Comparison of ENCODE assay signal across 12 cellular contexts in the genomic region with DNA sequence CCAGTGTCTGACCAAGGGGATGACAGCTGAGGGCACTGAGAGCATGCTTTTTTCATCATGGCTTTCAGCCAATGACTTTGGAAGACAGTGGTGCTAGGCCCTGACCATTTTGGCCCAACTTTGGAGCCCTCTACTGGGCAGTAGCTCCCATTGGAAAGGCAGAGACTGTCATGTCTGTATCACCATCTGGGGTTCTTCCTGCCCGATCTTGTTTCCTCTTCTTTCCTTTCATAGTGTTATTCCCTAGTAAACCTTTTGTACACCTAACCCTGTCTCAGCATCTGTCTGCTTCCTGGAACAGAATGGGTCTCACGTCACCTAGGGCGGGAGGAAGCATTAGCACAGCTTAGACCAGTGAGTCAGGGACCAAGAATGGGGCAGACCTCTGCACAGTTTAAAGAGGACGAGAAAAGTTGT.
DNase-seq lines count a peak whose midpoint lies in the region; ATAC-seq, FAIRE-seq and TF ChIP-seq lines count a peak whose summit lies in the region.
"Had no signal": no experiment of that assay in that cellular context is flagged by ENCODE, and none has a peak within 500 bp of the region (broad histone marks: within the 10 kb centered on the region; RNA-seq: fewer than 3 reads in every experiment).

No MANE protein-coding gene starts in this region.

- no peak overlapping the region for H2AFZ ChIP-seq in GM23338

- peaks cover 8% of the 10 kb centered on the region; the same call in 2 of the 3 replicates for H3K9me3 Mint-ChIP-seq in GM23338
- H3K9me3 Mint-ChIP-seq in stimulated activated memory B cell treated with anti-CD40 and anti-IgM and Interleukin-4, amounts not matched to agents 10 μg/mL and 1 μg/mL and 100 μg/mL, for 72 hours = no peaks in the 10 kb centered on the region
- H3K9me3 Mint-ChIP-seq in activated CD8-positive, alpha-beta memory T cell treated with anti-CD3 and anti-CD28 coated beads, Interleukin-2, amount 10 ng/mL, durations not matched to agents 7 days and 5 days (ENCODE audit: low read depth) = no peaks in the 10 kb centered on the region
- H3K9me3 Mint-ChIP-seq: activated naive CD4-positive, alpha-beta T cell treated with anti-CD3 and anti-CD28 coated beads, Interleukin-2, amount 50 U/mL, for 24 hours had no signal

- no peak for TF ChIP-seq CTCF in A549 (IDR thresholded peaks at IDR 0.05)
- peak; percentile 32 to 64 for TF ChIP-seq CTCF in GM23338 (conservative IDR thresholded peaks at IDR 0.05; ENCODE audit: low read depth in 2 of 2)
- no peak for TF ChIP-seq CTCF in RWPE1 (conservative IDR thresholded peaks at IDR 0.05; ENCODE audit: low read depth)
- TF ChIP-seq CTCF in Peyer's patch (IDR thresholded peaks at IDR 0.05) = no peak

- TF ChIP-seq RAD21 in A549 (conservative IDR thresholded peaks at IDR 0.05 in 1 of 2, IDR thresholded peaks at IDR 0.05 in 1 of 2) = peak in 1 of 2 experiments; percentile 19; a peak in 1 of 5 replicates

- no peak overlapping the region for H3K27ac ChIP-seq in A549
- H3K27ac ChIP-seq in GM23338 (ENCODE audit: low read depth) = no peak overlapping the region
- H3K27ac ChIP-seq in RWPE1 = peak overlapping the region; percentile 17; the same call in 1 of the 2 replicates
- no peak overlapping the region for H3K27ac ChIP-seq in Peyer's patch
- H3K27ac ChIP-seq: prostate gland had no signal

- H3K36me3 Mint-ChIP-seq in GM23338 (ENCODE audit: low read depth) = no peaks in the 10 kb centered on the region; the same call in 2 of the 3 replicates
- no peaks in the 10 kb centered on the region for H3K36me3 Mint-ChIP-seq in stimulated activated memory B cell treated with anti-CD40 and anti-IgM and Interleukin-4, amounts not matched to agents 10 μg/mL and 1 μg/mL and 100 μg/mL, for 72 hours
- no peaks in the 10 kb centered on the region for H3K36me3 Mint-ChIP-seq in activated CD8-positive, alpha-beta memory T cell treated with anti-CD3 and anti-CD28 coated beads, Interleukin-2, amount 10 ng/mL, durations not matched to agents 7 days and 5 days
- H3K36me3 Mint-ChIP-seq: activated naive CD4-positive, alpha-beta T cell treated with anti-CD3 and anti-CD28 coated beads, Interleukin-2, amount 50 U/mL, for 24 hours had no signal

- no peaks in the 10 kb centered on the region for H3K4me1 ChIP-seq in A549
- no peaks in the 10 kb centered on the region for H3K4me1 ChIP-seq in GM23338 (ENCODE audit: insufficient read depth)
- H3K4me1 ChIP-seq in Peyer's patch = no peaks in the 10 kb centered on the region
- H3K4me1 ChIP-seq: prostate gland had no signal

- peaks cover 4% of the 10 kb centered on the region for H3K27me3 Mint-ChIP-seq in GM23338 (ENCODE audit: insufficient read depth, low read depth, poor library complexity)
- H3K27me3 Mint-ChIP-seq in stimulated activated memory B cell treated with anti-CD40 and anti-IgM and Interleukin-4, amounts not matched to agents 10 μg/mL and 1 μg/mL and 100 μg/mL, for 72 hours = no peaks in the 10 kb centered on the region
- peaks cover 3% of the 10 kb centered on the region for H3K27me3 Mint-ChIP-seq in activated CD8-positive, alpha-beta memory T cell treated with anti-CD3 and anti-CD28 coated beads, Interleukin-2, amount 10 ng/mL, durations not matched to agents 7 days and 5 days

- WGBS in A549 (ENCODE audit: missing lambda C conversion rate) = 15% methylated on average over 4 of the region's 4 CpGs

- no peak overlapping the region for H3K4me3 Mint-ChIP-seq in GM23338
- no peak overlapping the region for H3K4me3 Mint-ChIP-seq in stimulated activated memory B cell treated with anti-CD40 and anti-IgM and Interleukin-4, amounts not matched to agents 10 μg/mL and 1 μg/mL and 100 μg/mL, for 72 hours
- no peak overlapping the region for H3K4me3 Mint-ChIP-seq in activated CD8-positive, alpha-beta memory T cell treated with anti-CD3 and anti-CD28 coated beads, Interleukin-2, amount 10 ng/mL, durations not matched to agents 7 days and 5 days
- H3K4me3 Mint-ChIP-seq: activated naive CD4-positive, alpha-beta T cell treated with anti-CD3 and anti-CD28 coated beads, Interleukin-2, amount 50 U/mL, for 24 hours had no signal

- no peaks in the 10 kb centered on the region for H3F3A ChIP-seq in GM23338 (replicated peaks; ENCODE audit: low read depth)

- FAIRE-seq in A549 (lab: Jason Lieb, UNC) = no peak

- no peak overlapping the region for H3K27ac Mint-ChIP-seq in GM23338
- H3K27ac Mint-ChIP-seq in stimulated activated memory B cell treated with anti-CD40 and anti-IgM and Interleukin-4, amounts not matched to agents 10 μg/mL and 1 μg/mL and 100 μg/mL, for 72 hours = no peak overlapping the region
- no peak overlapping the region for H3K27ac Mint-ChIP-seq in activated CD8-positive, alpha-beta memory T cell treated with anti-CD3 and anti-CD28 coated beads, Interleukin-2, amount 10 ng/mL, durations not matched to agents 7 days and 5 days
- H3K27ac Mint-ChIP-seq: activated naive CD4-positive, alpha-beta T cell treated with anti-CD3 and anti-CD28 coated beads, Interleukin-2, amount 50 U/mL, for 24 hours had no signal

- CTCF ChIA-PET in A549 (lab: Yijun Ruan, JAX) = interaction anchor here (1.4 kb wide), 1 partner anchor 258 kb away, joined by 3 read pairs; no protein-coding TSS in a partner anchor
- CTCF ChIA-PET in RWPE1 (lab: Yijun Ruan, JAX) = interaction anchor here (0.7 kb wide), 1 partner anchor 14 kb away, joined by 4 read pairs; no protein-coding TSS in a partner anchor
- CTCF ChIA-PET in activated CD8-positive, alpha-beta memory T cell treated with anti-CD3 and anti-CD28 coated beads, Interleukin-2, amount 10 ng/mL, durations not matched to agents 7 days and 5 days (lab: Charles Lee) = interaction anchor here (1.1 kb wide), 1 partner anchor 192 kb away, joined by 5 read pairs; no protein-coding TSS in a partner anchor

- DNase-seq in A549 (ENCODE audit: low read depth in 1 of 2, low spot score in 1 of 2) (peak in 1 of 2 experiments; percentile 11), GM23338 (ENCODE audit: low spot score) (peak; percentile 11), RWPE1 (ENCODE audit: low spot score) (peak; percentile 79), glomerular endothelial cell (ENCODE audit: extremely low read depth, low read depth, low spot score) (peak; percentile 33), Peyer's patch (no peak)
- no peak for DNase-seq in activated CD8-positive, alpha-beta memory T cell treated with anti-CD3 and anti-CD28 coated beads, Interleukin-2, amount 10 ng/mL, durations not matched to agents 7 days and 5 days
- DNase-seq: COR-L47, hippocampal formation had no signal

- POLR2A ChIA-PET in A549 (lab: Yijun Ruan, JAX) (no interaction called here), RWPE1 (lab: Yijun Ruan, JAX; ENCODE audit: low non-redundant PET) (no interaction called here)

- H4K20me1 ChIP-seq in GM23338 (replicated peaks; ENCODE audit: insufficient read depth) = no peaks in the 10 kb centered on the region; the same call in 1 of the 2 replicates

- H3K9me2 ChIP-seq in GM23338 (ENCODE audit: insufficient read depth) = 0 out of 2 replicates have a peak, but pooled peaks cover 5% of the 10 kb centered on the region

- H3K79me2 ChIP-seq in GM23338 (replicated peaks; ENCODE audit: insufficient read depth) = no peaks in the 10 kb centered on the region

- H3K4me1 Mint-ChIP-seq in GM23338 = no peaks in the 10 kb centered on the region
- peaks cover 11% of the 10 kb centered on the region for H3K4me1 Mint-ChIP-seq in stimulated activated memory B cell treated with anti-CD40 and anti-IgM and Interleukin-4, amounts not matched to agents 10 μg/mL and 1 μg/mL and 100 μg/mL, for 72 hours
- H3K4me1 Mint-ChIP-seq in activated CD8-positive, alpha-beta memory T cell treated with anti-CD3 and anti-CD28 coated beads, Interleukin-2, amount 10 ng/mL, durations not matched to agents 7 days and 5 days = no peaks in the 10 kb centered on the region
- H3K4me1 Mint-ChIP-seq: activated naive CD4-positive, alpha-beta T cell treated with anti-CD3 and anti-CD28 coated beads, Interleukin-2, amount 50 U/mL, for 24 hours had no signal

- H3K4me2 ChIP-seq in A549 (no peak overlapping the region), GM23338 (no peak overlapping the region)

- ATAC-seq in A549 (peak; percentile 50 to 73; a peak in 4 of 6 replicates), GM23338 (no peak), GM21381 (IDR thresholded peaks at IDR 0.05; ENCODE audit: unreplicated experiment) (no peak)
- ATAC-seq in stimulated activated memory B cell treated with anti-CD40 and anti-IgM and Interleukin-4, amounts not matched to agents 10 μg/mL and 1 μg/mL and 100 μg/mL, for 72 hours = no peak
- no peak for ATAC-seq in activated CD8-positive, alpha-beta memory T cell treated with anti-CD3 and anti-CD28 coated beads, Interleukin-2, amount 10 ng/mL, durations not matched to agents 7 days and 5 days

- H3K4me3 ChIP-seq in A549 (no peak overlapping the region), GM23338 (no peak overlapping the region), Peyer's patch (no peak overlapping the region)
- H3K4me3 ChIP-seq: prostate gland had no signal

- H3K27me3 ChIP-seq in GM23338 (ENCODE audit: insufficient read depth) = no peaks in the 10 kb centered on the region
- H3K27me3 ChIP-seq in Peyer's patch = no peaks in the 10 kb centered on the region

- TF ChIP-seq POLR2A in A549 (IDR thresholded peaks at IDR 0.05; ENCODE audit: low read length) = no peak
- no peak for TF ChIP-seq POLR2A in Peyer's patch (IDR thresholded peaks at IDR 0.05)

- TF ChIP-seq EP300 in A549 (IDR thresholded peaks at IDR 0.05) = no peak

- H3K9me3 ChIP-seq in A549 (0 out of 3 replicates have a peak, but pooled peaks cover 3% of the 10 kb centered on the region), Peyer's patch (no peaks in the 10 kb centered on the region)
- H3K9me3 ChIP-seq: prostate gland had no signal

- no peaks in the 10 kb centered on the region for H3K36me3 ChIP-seq in GM23338 (ENCODE audit: insufficient read depth)
- H3K36me3 ChIP-seq in Peyer's patch = no peaks in the 10 kb centered on the region
- H3K36me3 ChIP-seq: prostate gland had no signal

TF ChIP-seq in A549, 52 proteins besides CTCF, POLR2A, EP300 and RAD21 (continues in another document):
- TF ChIP-seq EHF (CRISPR knock-in tag; IDR thresholded peaks at IDR 0.05) = no peak
- TF ChIP-seq FOXS1 (CRISPR knock-in tag; IDR thresholded peaks at IDR 0.05) = no peak
- TF ChIP-seq, protein P1, sequence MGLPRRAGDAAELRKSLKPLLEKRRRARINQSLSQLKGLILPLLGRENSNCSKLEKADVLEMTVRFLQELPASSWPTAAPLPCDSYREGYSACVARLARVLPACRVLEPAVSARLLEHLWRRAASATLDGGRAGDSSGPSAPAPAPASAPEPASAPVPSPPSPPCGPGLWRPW (IDR thresholded peaks at IDR 0.05) = no peak
- TF ChIP-seq TP53 (CRISPR knock-in tag; IDR thresholded peaks at IDR 0.05) = no peak
- TF ChIP-seq FOSB (CRISPR knock-in tag; IDR thresholded peaks at IDR 0.05) = no peak

TF ChIP-seq in GM23338, 12 proteins besides CTCF, POLR2A, EP300 and RAD21 (continues in another document):
- no peak for TF ChIP-seq NANOG (IDR thresholded peaks at IDR 0.05; ENCODE audit: borderline replicate concordance)
- no peak for TF ChIP-seq EZH2phosphoT487 (IDR thresholded peaks at IDR 0.05; ENCODE audit: unreplicated experiment)
- no peak for TF ChIP-seq POLR2AphosphoS5 (IDR thresholded peaks at IDR 0.05; ENCODE audit: low read depth)
- TF ChIP-seq EZH2 (IDR thresholded peaks at IDR 0.05; ENCODE audit: low read depth, unreplicated experiment) = no peak

Comparison
In these comparisons a context has a peak if more than half of its experiments do, and no peak if none do; other contexts are left out.
1. ATAC-seq: peak in A549 (2 of 2); none in GM23338 (single experiment), stimulated activated memory B cell treated with anti-CD40 and anti-IgM and Interleukin-4, amounts not matched to agents 10 μg/mL and 1 μg/mL and 100 μg/mL, for 72 hours (single experiment), GM21381 (single experiment) and activated CD8-positive, alpha-beta memory T cell treated with anti-CD3 and anti-CD28 coated beads, Interleukin-2, amount 10 ng/mL, durations not matched to agents 7 days and 5 days (single experiment).
2. DNase-seq: peak in GM23338 (single experiment), RWPE1 (single experiment) and glomerular endothelial cell (single experiment); none in Peyer's patch (0 of 3) and activated CD8-positive, alpha-beta memory T cell treated with anti-CD3 and anti-CD28 coated beads, Interleukin-2, amount 10 ng/mL, durations not matched to agents 7 days and 5 days (single experiment).
3. CTCF ChIP-seq: peak in GM23338 (2 of 2); none in A549 (single experiment), RWPE1 (single experiment) and Peyer's patch (0 of 6).